17 cellular contexts compared by ENCODE assay signal in the genomic region with DNA sequence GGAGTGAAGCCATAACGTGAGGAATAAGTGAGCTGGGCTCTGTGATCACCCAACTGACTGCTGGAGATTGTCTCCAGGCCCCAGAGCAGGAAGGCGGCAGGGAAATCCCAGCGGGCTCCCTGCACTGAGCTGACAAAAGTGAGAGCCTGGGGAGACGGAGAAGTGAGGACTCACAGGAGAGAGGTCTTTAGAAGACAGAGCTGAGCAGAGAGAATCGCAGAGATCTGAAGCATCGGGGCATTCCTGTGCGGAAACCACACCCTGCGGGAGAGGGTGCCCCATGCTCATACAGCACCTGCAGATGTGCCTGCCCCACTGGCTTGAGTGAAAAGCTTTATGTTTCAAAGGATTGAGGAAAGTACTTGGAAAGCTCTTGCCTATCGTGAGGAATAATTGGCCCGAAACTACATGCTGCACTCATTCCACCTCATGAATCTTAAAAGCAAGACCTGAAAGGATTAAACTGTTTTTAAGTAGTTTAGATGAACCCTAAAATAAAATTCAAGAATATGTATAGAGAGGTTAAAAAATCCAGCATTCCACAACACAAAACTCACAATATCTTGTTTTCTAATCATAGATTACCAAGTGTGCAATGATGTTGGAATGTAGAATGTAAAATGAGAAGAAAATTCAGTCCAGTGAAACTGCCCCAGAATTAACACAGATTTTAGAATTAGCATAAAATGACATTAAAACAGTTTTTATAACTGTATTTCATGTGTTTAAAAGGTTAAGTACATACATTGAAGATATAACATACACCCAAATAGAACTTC. TPM values are rescaled to one million over a fixed set of nuclear protein-coding genes. Genes with fewer than 3 reads are reported as not detected.
DNase-seq lines count a peak whose midpoint lies in the region; ATAC-seq and TF ChIP-seq lines count a peak whose summit lies in the region.
"Had no signal": no experiment of that assay in that cellular context is flagged by ENCODE, and none has a peak within 500 bp of the region (broad histone marks: within the 10 kb centered on the region; RNA-seq: fewer than 3 reads in every experiment).

No MANE protein-coding gene starts in this region.

- no peaks in the 10 kb centered on the region for H3K9me3 ChIP-seq in Caco-2
- H3K9me3 ChIP-seq in IMR-90 (ENCODE audit: control insufficient read depth, insufficient read depth, low read length) = no peaks in the 10 kb centered on the region; the same call in 1 of the 2 replicates
- H3K9me3 ChIP-seq: MG63 had no signal

- H2BK20ac ChIP-seq in IMR-90 (ENCODE audit: low read depth, low read length) = peak overlapping the region; percentile 42

- no peaks in the 10 kb centered on the region for H3K4me1 Mint-ChIP-seq in Caco-2 (ENCODE audit: low read depth, unreplicated experiment)
- H3K4me1 Mint-ChIP-seq in nephron progenitor cell = peaks cover 4% of the 10 kb centered on the region
- H3K4me1 Mint-ChIP-seq in activated naive CD4-positive, alpha-beta T cell treated with anti-CD3 and anti-CD28 coated beads for 36 hours (ENCODE audit: low read depth) = no peaks in the 10 kb centered on the region

- no TSS peak for BruUV-seq in Caco-2 (replicated peaks; lab: Mats Ljungman, UMichigan)
- BruUV-seq in IMR-90 (replicated peaks; lab: Mats Ljungman, UMichigan) = no TSS peak

- no peak overlapping the region for H3K56ac ChIP-seq in IMR-90 (ENCODE audit: extremely low read depth, insufficient read depth, low read length)

- in situ Hi-C loops in IMR-90 (cut with MboI; ENCODE audit: low sequenced_read_pairs) = no loop called here

- CTCF ChIA-PET in Caco-2 (lab: Charles Lee) = interaction anchor here (0.6 kb wide), 1 partner anchor 204 kb away, joined by 3 read pairs; no protein-coding TSS in a partner anchor
- CTCF ChIA-PET in IMR-90 (lab: Yijun Ruan, JAX) = no interaction called here
- CTCF ChIA-PET in activated naive CD4-positive, alpha-beta T cell treated with anti-CD3 and anti-CD28 coated beads for 36 hours (lab: Charles Lee) = no interaction called here

- peak overlapping the region; percentile 29; the same call in 1 of the 2 replicates for H3K27ac ChIP-seq in IMR-90 (ENCODE audit: insufficient read depth, low read length)
- H3K27ac ChIP-seq: C4-2B, HL-60 had no signal

- H3K4me3 Mint-ChIP-seq in Caco-2 (ENCODE audit: unreplicated experiment) (no peak overlapping the region), nephron progenitor cell (no peak overlapping the region)
- no peak overlapping the region for H3K4me3 Mint-ChIP-seq in activated naive CD4-positive, alpha-beta T cell treated with anti-CD3 and anti-CD28 coated beads for 36 hours

- H3K9me1 ChIP-seq in IMR-90 (ENCODE audit: insufficient read depth, low read length) = peaks cover 11% of the 10 kb centered on the region

- peak overlapping the region; percentile 47 for H2AFZ ChIP-seq in IMR-90 (replicated peaks; ENCODE audit: low read length, poor library complexity)

- peak overlapping the region; percentile 54; the same call in 2 of the 3 replicates for H2BK15ac ChIP-seq in IMR-90 (ENCODE audit: low read depth, low read length)

- POLR2A ChIA-PET in Caco-2 (lab: Charles Lee) = no interaction called here
- POLR2A ChIA-PET in IMR-90 (lab: Charles Lee; ENCODE audit: unreplicated experiment) = interaction anchor here (0.9 kb wide), 1 partner anchor 14 kb away, joined by 4 read pairs; no protein-coding TSS in a partner anchor

- peak overlapping the region; percentile 75 for H4K5ac ChIP-seq in IMR-90 (ENCODE audit: low read depth, low read length)

- no peak for TF ChIP-seq RAD21 in IMR-90 (IDR thresholded peaks at IDR 0.05; ENCODE audit: low read length)

- no peak for DNase-seq in Caco-2
- no peak for DNase-seq in IMR-90
- peak; percentile 26 for DNase-seq in fibroblast of peridontal ligament (ENCODE audit: extremely low read depth)
- no peak for DNase-seq in nephron progenitor cell
- no peak for DNase-seq in stimulated activated CD4-positive, alpha-beta T cell treated with anti-CD3 and anti-CD28 coated beads, Interleukin-12 subunit alpha, Interleukin-12 subunit beta, amount 100 ng/mL, for 4 hours
- DNase-seq in activated naive CD4-positive, alpha-beta T cell treated with anti-CD3 and anti-CD28 coated beads for 36 hours = no peak
- no peak for DNase-seq in NCI-H82 (lab: John Stamatoyannopoulos, UW)
- DNase-seq: COR-L47, KG1, MG63, NCI-H1105, NCI-H187 treated with DMSO at 0.1 percent for 48 hours, NCI-H510A, SHP77 treated with DMSO at 0.1 percent for 48 hours had no signal

- H3K27me3 Mint-ChIP-seq in Caco-2 (ENCODE audit: insufficient read depth, unreplicated experiment) (peaks cover 3% of the 10 kb centered on the region), nephron progenitor cell (ENCODE audit: low read depth, poor library complexity) (peaks cover 4% of the 10 kb centered on the region)
- no peaks in the 10 kb centered on the region for H3K27me3 Mint-ChIP-seq in activated naive CD4-positive, alpha-beta T cell treated with anti-CD3 and anti-CD28 coated beads for 36 hours (ENCODE audit: low read depth)

- no peaks in the 10 kb centered on the region for H3K79me1 ChIP-seq in IMR-90 (ENCODE audit: low read depth in 1 of 2, low read length in 2 of 2)

- H3K9ac ChIP-seq in IMR-90 (ENCODE audit: low read depth, low read length) = no peak overlapping the region

- H4K20me1 ChIP-seq in IMR-90 (ENCODE audit: insufficient read depth, low read length) = no peaks in the 10 kb centered on the region

- H3K14ac ChIP-seq in IMR-90 (replicated peaks; ENCODE audit: low read depth, low read length) = 0 out of 2 replicates have a peak overlapping the region, but pooled peaks have one; percentile 6

- TF ChIP-seq CTCF in Caco-2 (IDR thresholded peaks at IDR 0.05; ENCODE audit: insufficient read depth in 1 of 2, low read depth in 1 of 2, low read length in 1 of 2, severe bottlenecking in 1 of 2, unreplicated experiment in 1 of 2) = no peak
- TF ChIP-seq CTCF in IMR-90 (conservative IDR thresholded peaks at IDR 0.05; ENCODE audit: low read depth, low read length) = no peak
- TF ChIP-seq CTCF in nephron progenitor cell (IDR thresholded peaks at IDR 0.05) = no peak

- H4K8ac ChIP-seq in IMR-90 (ENCODE audit: low read depth in 2 of 2, low read length in 2 of 2) = peak overlapping the region in 1 of 2 experiments; percentile 59; a peak in 1 of 4 replicates

- H2BK5ac ChIP-seq in IMR-90 (ENCODE audit: low read depth, low read length, poor library complexity, severe bottlenecking) = no peak overlapping the region

- peak overlapping the region; percentile 51; the same call in 1 of the 2 replicates for H2AK5ac ChIP-seq in IMR-90 (ENCODE audit: low read depth, low read length)

- no peak overlapping the region for H2AK9ac ChIP-seq in IMR-90 (replicated peaks; ENCODE audit: low read depth, low read length, poor library complexity)

- H2BK120ac ChIP-seq in IMR-90 (ENCODE audit: low read depth, low read length) = no peak overlapping the region; the same call in 1 of the 2 replicates

- ATAC-seq in IMR-90 (ENCODE audit: low read depth) (peak; percentile 15), GM21528 (IDR thresholded peaks at IDR 0.05; ENCODE audit: low FRiP score, unreplicated experiment) (no peak)

- H3K27me3 ChIP-seq in Caco-2 (replicated peaks; ENCODE audit: control insufficient read depth, insufficient read depth, low read length) = no peaks in the 10 kb centered on the region
- no peaks in the 10 kb centered on the region for H3K27me3 ChIP-seq in IMR-90 (ENCODE audit: control insufficient read depth, insufficient read depth, low read length)
- H3K27me3 ChIP-seq: MG63 had no signal

- H3K27ac Mint-ChIP-seq in Caco-2 (ENCODE audit: unreplicated experiment) (peak overlapping the region; percentile 50), nephron progenitor cell (peak overlapping the region; percentile 96)
- no peak overlapping the region for H3K27ac Mint-ChIP-seq in activated naive CD4-positive, alpha-beta T cell treated with anti-CD3 and anti-CD28 coated beads for 36 hours

- H3K4me2 ChIP-seq in IMR-90 (ENCODE audit: low read depth, low read length) = peak overlapping the region; percentile 10; the same call in 1 of the 2 replicates

- intact Hi-C loops in Caco-2 (cut with micrococcal nuclease; ENCODE audit: unreplicated experiment) (no loop called here), IMR-90 (cut with micrococcal nuclease) (no loop called here)
- intact Hi-C loops in activated naive CD4-positive, alpha-beta T cell treated with anti-CD3 and anti-CD28 coated beads for 36 hours (cut with micrococcal nuclease) = no loop called here

- peak overlapping the region; percentile 91 for H3K18ac ChIP-seq in IMR-90 (ENCODE audit: low read depth, low read length)

- H3K36me3 Mint-ChIP-seq in Caco-2 (ENCODE audit: insufficient read depth, unreplicated experiment) (no peaks in the 10 kb centered on the region), nephron progenitor cell (ENCODE audit: low read depth) (no peaks in the 10 kb centered on the region)
- no peaks in the 10 kb centered on the region for H3K36me3 Mint-ChIP-seq in activated naive CD4-positive, alpha-beta T cell treated with anti-CD3 and anti-CD28 coated beads for 36 hours (ENCODE audit: low read depth)

- no peak overlapping the region for H3K4me3 ChIP-seq in Caco-2 (ENCODE audit: low read depth, low read length)
- no peak overlapping the region for H3K4me3 ChIP-seq in IMR-90 (ENCODE audit: insufficient read depth, low read depth, low read length)
- H3K4me3 ChIP-seq: MG63 had no signal

- peak overlapping the region; percentile 11; the same call in 1 of the 2 replicates for H3K4ac ChIP-seq in IMR-90 (ENCODE audit: low read depth, low read length)

- H3K4me1 ChIP-seq in Caco-2 (no peaks in the 10 kb centered on the region), IMR-90 (ENCODE audit: control insufficient read depth, insufficient read depth, low read length) (peaks cover 19% of the 10 kb centered on the region)

- H3K9me3 Mint-ChIP-seq in Caco-2 (ENCODE audit: unreplicated experiment) (no peaks in the 10 kb centered on the region), nephron progenitor cell (peaks cover 4% of the 10 kb centered on the region)
- no peaks in the 10 kb centered on the region for H3K9me3 Mint-ChIP-seq in activated naive CD4-positive, alpha-beta T cell treated with anti-CD3 and anti-CD28 coated beads for 36 hours

- H3K23ac ChIP-seq in IMR-90 (ENCODE audit: low read depth, low read length) = no peak overlapping the region

- WGBS in IMR-90 (ENCODE audit: extremely low coverage in 2 of 2, insufficient read length in 1 of 2), 2 experiments = 100% methylated on average over 1 of the region's 10 CpGs; no CpG with 5 or more reads in 1 of the 2 experiments

- TF ChIP-seq POLR2A in IMR-90 (IDR thresholded peaks at IDR 0.05; ENCODE audit: low read depth, low read length) = no peak

- H3K36me3 ChIP-seq in Caco-2 (ENCODE audit: control insufficient read depth, insufficient read depth, low read length) (no peaks in the 10 kb centered on the region), IMR-90 (ENCODE audit: control insufficient read depth, insufficient read depth, low read length) (no peaks in the 10 kb centered on the region)
- H3K36me3 ChIP-seq: MG63 had no signal

- H4K91ac ChIP-seq in IMR-90 (ENCODE audit: insufficient read depth, low read depth, low read length) = peak overlapping the region; percentile 11; the same call in 1 of the 2 replicates

- dilution Hi-C loops in IMR-90 (cut with HindIII; ENCODE audit: low sequenced_read_pairs, unreplicated experiment) = no loop called here

RNA-seq across cellular contexts. Expression of a gene that starts 17.7 kb away (rescaled TPM):
- total RNA-seq in Caco-2 (2022) (0.07 TPM in 1 of 2 replicates, not detected in the other), IMR-90 (2012; rRNA removed) (101 and 113 TPM in 2 replicates)
- 97.3 and 106 TPM in 2 replicates for polyA plus RNA-seq in IMR-90 (2012; rRNA removed)
- 99.4 and 135 TPM in 2 replicates for polyA plus RNA-seq in IMR-90 (2012; cell fraction: cytosol; rRNA removed)
- 137 and 172 TPM in 2 replicates for polyA plus RNA-seq in IMR-90 (2012; cell fraction: nucleus; rRNA removed; ENCODE audit: low replicate concordance)
- total RNA-seq in activated naive CD4-positive, alpha-beta T cell treated with anti-CD3 and anti-CD28 coated beads for 36 hours = not detected

Comparison
In these comparisons a context has a peak if more than half of its experiments do, and no peak if none do; other contexts are left out.
1. RNA of a gene that starts 17.7 kb away (total RNA-seq): 101 to 113 TPM in IMR-90; not detected in activated naive CD4-positive, alpha-beta T cell treated with anti-CD3 and anti-CD28 coated beads for 36 hours and 0.07 TPM in Caco-2; every median in the first group is over 10 times any median in the second.